8 cellular contexts compared by ENCODE assay signal in genomic region chr5:95846554-95847260, GRCh38. TPM values are rescaled to one million over a fixed set of nuclear protein-coding genes. Genes with fewer than 3 reads are reported as not detected.
DNase-seq lines count a peak whose midpoint lies in the region; ATAC-seq and TF ChIP-seq lines count a peak whose summit lies in the region.

No MANE protein-coding gene starts in this region.

- H2AFZ ChIP-seq in fibroblast of lung (ENCODE audit: low read length): no peak overlapping the region
- H2AFZ ChIP-seq in neural progenitor cell (replicated peaks): peak overlapping the region; percentile 21

- no peaks in the 10 kb centered on the region for H3K36me3 Mint-ChIP-seq in activated T-helper 1 cell treated with anti-CD3 and anti-CD28 coated beads, Interleukin-12 subunit alpha, Interleukin-12 subunit beta, Interleukin-2, Interleukin-4 antibody, amounts not matched to agents 30 ng/mL and 10 ng/mL and 1 ng/mL, durations not matched to agents 14 hours and 24 hours and 36 hours (ENCODE audit: low read depth)
- no peaks in the 10 kb centered on the region for H3K36me3 Mint-ChIP-seq in neural progenitor cell

- H3K9ac ChIP-seq in fibroblast of lung (ENCODE audit: insufficient read depth, low read length) (no peak overlapping the region), neural progenitor cell (no peak overlapping the region)

- peak; percentile 52 for ATAC-seq in GM21367 (IDR thresholded peaks at IDR 0.05; ENCODE audit: unreplicated experiment)

- no peaks in the 10 kb centered on the region for H3K27me3 ChIP-seq in fibroblast of lung (ENCODE audit: control insufficient read depth, insufficient read depth, low read length)
- no peaks in the 10 kb centered on the region for H3K27me3 ChIP-seq in neural progenitor cell
- H3K27me3 ChIP-seq in uterus: no peaks in the 10 kb centered on the region

- intact Hi-C loops in activated T-helper 1 cell treated with anti-CD3 and anti-CD28 coated beads, Interleukin-12 subunit alpha, Interleukin-12 subunit beta, Interleukin-2, Interleukin-4 antibody, amounts not matched to agents 30 ng/mL and 10 ng/mL and 1 ng/mL, durations not matched to agents 14 hours and 24 hours and 36 hours (cut with micrococcal nuclease): loop anchor here (1.0 to 5.0 kb wide), 5 partner anchors 24 to 294 kb away; partner anchors contain the start of genes GLRX and SKIC3
- intact Hi-C loops in uterus (cut with DNase I; ENCODE audit: low total_unique reads): loop anchor here (5.0 to 10.0 kb wide), 2 partner anchors 64 to 202 kb away; partner anchors contain the start of gene RFESD

- TF ChIP-seq CTCF in fibroblast of lung (conservative IDR thresholded peaks at IDR 0.05 in 1 of 2, IDR thresholded peaks at IDR 0.05 in 1 of 2; ENCODE audit: low read depth in 1 of 2, low read length in 2 of 2) (peak; percentile 97 to 98), neural progenitor cell (IDR thresholded peaks at IDR 0.05) (peak; percentile 96), uterus (IDR thresholded peaks at IDR 0.05) (peak; percentile 92 to 95 (median 94))

- H3K27ac Mint-ChIP-seq in activated T-helper 1 cell treated with anti-CD3 and anti-CD28 coated beads, Interleukin-12 subunit alpha, Interleukin-12 subunit beta, Interleukin-2, Interleukin-4 antibody, amounts not matched to agents 30 ng/mL and 10 ng/mL and 1 ng/mL, durations not matched to agents 14 hours and 24 hours and 36 hours: no peak overlapping the region
- H3K27ac Mint-ChIP-seq in neural progenitor cell: no peak overlapping the region

- no peak overlapping the region for H3K27ac ChIP-seq in fibroblast of lung (ENCODE audit: insufficient read depth, low read length)
- no peak overlapping the region for H3K27ac ChIP-seq in neural progenitor cell
- H3K27ac ChIP-seq in uterus: no peak overlapping the region

- H4K20me1 ChIP-seq in fibroblast of lung (ENCODE audit: control insufficient read depth, extremely low read depth, insufficient read depth, low read length) (no peaks in the 10 kb centered on the region), neural progenitor cell (ENCODE audit: low read depth) (no peaks in the 10 kb centered on the region)

- peaks cover 12% of the 10 kb centered on the region for H3K27me3 Mint-ChIP-seq in activated T-helper 1 cell treated with anti-CD3 and anti-CD28 coated beads, Interleukin-12 subunit alpha, Interleukin-12 subunit beta, Interleukin-2, Interleukin-4 antibody, amounts not matched to agents 30 ng/mL and 10 ng/mL and 1 ng/mL, durations not matched to agents 14 hours and 24 hours and 36 hours (ENCODE audit: insufficient read depth)
- peaks cover 2% of the 10 kb centered on the region for H3K27me3 Mint-ChIP-seq in neural progenitor cell (ENCODE audit: insufficient read depth, low read depth)

- H3K4me3 ChIP-seq in fibroblast of lung (replicated peaks in 1 of 4; ENCODE audit: control extremely low read depth in 1 of 4, insufficient read depth in 1 of 4, low read depth in 3 of 4, low read length in 4 of 4): no peak overlapping the region
- no peak overlapping the region for H3K4me3 ChIP-seq in neural progenitor cell
- H3K4me3 ChIP-seq in uterus: no peak overlapping the region

- DNase-seq in DMS 273 treated with DMSO at 0.1 percent for 48 hours (lab: John Stamatoyannopoulos, UW) (peak; percentile 82), HuH-7.5 (ENCODE audit: low spot score) (peak; percentile 76), RPMI8226 (peak; percentile 81), fibroblast of lung (ENCODE audit: low read depth in 2 of 2) (peak; percentile 59 to 85), neural progenitor cell (ENCODE audit: low spot score) (peak; percentile 70), uterus (peak; percentile 68 to 71)
- DNase-seq in activated T-helper 1 cell treated with anti-CD3 and anti-CD28 coated beads, Interleukin-12 subunit alpha, Interleukin-12 subunit beta, Interleukin-2, Interleukin-4 antibody, amounts not matched to agents 30 ng/mL and 10 ng/mL and 1 ng/mL, durations not matched to agents 14 hours and 24 hours and 36 hours (ENCODE audit: low spot score): peak; percentile 44

- H3K4me1 Mint-ChIP-seq in activated T-helper 1 cell treated with anti-CD3 and anti-CD28 coated beads, Interleukin-12 subunit alpha, Interleukin-12 subunit beta, Interleukin-2, Interleukin-4 antibody, amounts not matched to agents 30 ng/mL and 10 ng/mL and 1 ng/mL, durations not matched to agents 14 hours and 24 hours and 36 hours (ENCODE audit: low read depth): peaks cover 37% of the 10 kb centered on the region
- no peaks in the 10 kb centered on the region for H3K4me1 Mint-ChIP-seq in neural progenitor cell

- H3K36me3 ChIP-seq in fibroblast of lung (ENCODE audit: control insufficient read depth, insufficient read depth, low read length): no peaks in the 10 kb centered on the region
- H3K36me3 ChIP-seq in neural progenitor cell: no peaks in the 10 kb centered on the region
- H3K36me3 ChIP-seq in uterus: no peaks in the 10 kb centered on the region

- peaks cover 6% of the 10 kb centered on the region for H3K4me1 ChIP-seq in fibroblast of lung (ENCODE audit: control insufficient read depth, extremely low read depth, insufficient read depth, low read length)
- H3K4me1 ChIP-seq in neural progenitor cell: no peaks in the 10 kb centered on the region
- no peaks in the 10 kb centered on the region for H3K4me1 ChIP-seq in uterus

- TF ChIP-seq POLR2A in uterus (IDR thresholded peaks at IDR 0.05): no peak

- H3K4me2 ChIP-seq in fibroblast of lung (ENCODE audit: extremely low read depth, insufficient read depth, low read length): no peak overlapping the region
- no peak overlapping the region for H3K4me2 ChIP-seq in neural progenitor cell

- H3F3A ChIP-seq in neural progenitor cell (ENCODE audit: low read depth): no peaks in the 10 kb centered on the region

- H3K79me2 ChIP-seq in fibroblast of lung (ENCODE audit: control insufficient read depth, insufficient read depth, low read length) (no peaks in the 10 kb centered on the region), neural progenitor cell (ENCODE audit: low read depth) (no peaks in the 10 kb centered on the region)

- no peak overlapping the region for H3K4me3 Mint-ChIP-seq in activated T-helper 1 cell treated with anti-CD3 and anti-CD28 coated beads, Interleukin-12 subunit alpha, Interleukin-12 subunit beta, Interleukin-2, Interleukin-4 antibody, amounts not matched to agents 30 ng/mL and 10 ng/mL and 1 ng/mL, durations not matched to agents 14 hours and 24 hours and 36 hours
- H3K4me3 Mint-ChIP-seq in neural progenitor cell: no peak overlapping the region

- H3K9me3 Mint-ChIP-seq in activated T-helper 1 cell treated with anti-CD3 and anti-CD28 coated beads, Interleukin-12 subunit alpha, Interleukin-12 subunit beta, Interleukin-2, Interleukin-4 antibody, amounts not matched to agents 30 ng/mL and 10 ng/mL and 1 ng/mL, durations not matched to agents 14 hours and 24 hours and 36 hours: no peaks in the 10 kb centered on the region
- peaks cover 2% of the 10 kb centered on the region for H3K9me3 Mint-ChIP-seq in neural progenitor cell

- no peaks in the 10 kb centered on the region for H3K9me3 ChIP-seq in fibroblast of lung (ENCODE audit: control insufficient read depth, insufficient read depth, low read depth, low read length)
- no peaks in the 10 kb centered on the region for H3K9me3 ChIP-seq in neural progenitor cell (ENCODE audit: low read depth)
- no peaks in the 10 kb centered on the region for H3K9me3 ChIP-seq in uterus

RNA-seq across cellular contexts. Expression of gene GLRX, which starts 24.2 kb away (rescaled TPM):
- 17.2 and 18.3 TPM in 2 replicates for total RNA-seq in activated T-helper 1 cell treated with anti-CD3 and anti-CD28 coated beads, Interleukin-12 subunit alpha, Interleukin-12 subunit beta, Interleukin-2, Interleukin-4 antibody, amounts not matched to agents 30 ng/mL and 10 ng/mL and 1 ng/mL, durations not matched to agents 14 hours and 24 hours and 36 hours
- total RNA-seq in fibroblast of lung (54.2 and 91.8 TPM in 2 replicates), neural progenitor cell (ENCODE audit: low replicate concordance) (15.1 and 21.0 TPM in 2 replicates), uterus (10 to 100 TPM; 13.0 to 98.8 (median 15.5) TPM)
- polyA plus RNA-seq in fibroblast of lung: 277 and 429 TPM in 2 replicates
- polyA plus RNA-seq in fibroblast of lung (2012): 316 and 494 TPM in 2 replicates
- polyA minus RNA-seq in fibroblast of lung (ENCODE audit: low replicate concordance): 106 and 144 TPM in 2 replicates
